8 cellular contexts compared by ENCODE assay signal in the genomic region with DNA sequence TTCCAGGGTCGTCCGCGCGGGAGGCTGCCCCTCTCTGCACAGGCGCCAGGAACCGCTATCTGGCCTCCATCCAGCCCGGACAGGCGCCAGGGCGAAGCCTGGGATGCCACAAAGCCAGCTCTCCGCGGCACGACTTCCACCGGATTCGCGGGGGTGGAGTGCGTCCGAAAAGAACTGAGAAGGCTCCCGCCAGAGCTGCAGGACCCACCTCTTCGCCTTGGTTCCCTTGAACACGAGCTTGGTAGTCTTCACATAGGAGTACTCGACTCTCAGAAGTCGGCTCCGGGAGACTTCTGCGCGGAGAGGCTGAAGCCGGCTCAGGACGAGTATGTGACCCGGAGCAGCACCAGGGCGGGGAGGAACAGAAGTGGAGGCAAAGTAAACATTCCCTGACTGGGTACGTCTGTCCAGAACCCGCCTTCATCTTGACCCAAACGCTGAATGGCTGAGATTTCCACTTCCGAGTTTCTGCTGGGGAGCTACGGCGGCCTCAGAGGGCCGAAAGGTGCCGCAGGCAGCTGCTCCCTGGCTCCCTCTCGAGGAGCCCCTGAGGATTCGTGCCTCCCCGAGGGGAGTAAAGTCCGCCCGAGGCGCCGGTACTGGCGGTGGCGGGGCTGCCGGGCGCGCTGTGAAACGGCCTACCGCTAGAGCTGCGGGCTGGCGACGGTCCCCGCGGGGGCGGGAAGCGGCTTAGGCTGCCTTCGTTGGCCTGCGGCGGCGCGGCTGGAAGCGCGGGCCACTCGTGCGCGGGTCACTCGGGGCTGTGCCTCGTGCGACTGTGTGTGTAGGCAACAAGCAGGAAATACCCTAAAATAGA.
DNase-seq lines count a peak whose midpoint lies in the region; ATAC-seq, FAIRE-seq and TF ChIP-seq lines count a peak whose summit lies in the region.
"Not testable (repeated sequence)": the region's sequence is repeated elsewhere in the genome, so short reads cannot be mapped to it uniquely, and the experiment has no call there.

No MANE protein-coding gene starts in this region.

- RAD21 ChIA-PET in GM12878 (lab: Charles Lee; ENCODE audit: unreplicated experiment), result not testable (repeated sequence)

- H3K36me3 Mint-ChIP-seq in activated B cell treated with CpG ODN at 0.5 μM for 24 hours (ENCODE audit: low read depth), result peaks cover 10% of the 10 kb centered on the region
- H3K36me3 Mint-ChIP-seq in stimulated activated effector memory CD8-positive, alpha-beta T cell treated with anti-CD3 and anti-CD28 coated beads, Interleukin-12 subunit alpha, Interleukin-12 subunit beta, amount 100 ng/mL, for 72 hours, result peaks cover 33% of the 10 kb centered on the region

- not testable (repeated sequence) for TF ChIP-seq RAD21 in GM12878 (IDR thresholded peaks at IDR 0.05; ENCODE audit: insufficient read depth, low read depth, low read length)

- SMC1A ChIA-PET in GM12878 (lab: Charles Lee; ENCODE audit: uncharacterized antibody, unreplicated experiment), result not testable (repeated sequence)

- not testable (repeated sequence) for H3K27me3 ChIP-seq in DOHH2 (ENCODE audit: control insufficient read depth, low read length); GM12878 (replicated peaks in 1 of 2; ENCODE audit: control insufficient read depth in 2 of 2, insufficient read depth in 2 of 2, low read length in 1 of 2); cardiac muscle cell; osteoblast (ENCODE audit: insufficient read depth, low read length)

- H4K20me1 ChIP-seq in DOHH2 (ENCODE audit: control insufficient read depth, insufficient read depth, low read depth, low read length); GM12878 (ENCODE audit: control insufficient read depth, insufficient read depth); osteoblast (ENCODE audit: insufficient read depth, low read length): not testable (repeated sequence)

- H3K36me3 ChIP-seq in DOHH2 (ENCODE audit: control insufficient read depth, low read length); GM12878 (ENCODE audit: control insufficient read depth in 2 of 2, insufficient read depth in 2 of 2, low read length in 1 of 2); cardiac muscle cell; osteoblast (ENCODE audit: insufficient read depth, low read length): not testable (repeated sequence)

- H3K4me3 ChIP-seq in DOHH2 (ENCODE audit: low read length), result peak overlapping the region; percentile 82
- peak overlapping the region; percentile 53 for H3K4me3 ChIP-seq in GM12878
- peak overlapping the region; percentile 50 for H3K4me3 ChIP-seq in cardiac muscle cell
- peak overlapping the region; percentile 79 for H3K4me3 ChIP-seq in osteoblast (ENCODE audit: insufficient read depth, low read length)

- CTCF ChIA-PET in activated B cell treated with CpG ODN at 0.5 μM for 24 hours (lab: Charles Lee); GM12878 (lab: Yijun Ruan, JAX): not testable (repeated sequence)

- H3K27me3 Mint-ChIP-seq in activated B cell treated with CpG ODN at 0.5 μM for 24 hours, result not testable (repeated sequence)

- BruUV-seq in GM12878 (replicated peaks; lab: Mats Ljungman, UMichigan), result not testable (repeated sequence)

- H2AFZ ChIP-seq in GM12878 (ENCODE audit: control insufficient read depth, low read depth, low read length) (peak overlapping the region; percentile 47), osteoblast (ENCODE audit: low read length) (peak overlapping the region; percentile 89)

- in situ Hi-C loops in GM12878 (cut with MboI), result loop anchor here (25.0 kb wide), 1 partner anchor 1910 kb away; no protein-coding TSS in a partner anchor

- not testable (repeated sequence) for H3K4me1 ChIP-seq in DOHH2 (ENCODE audit: control insufficient read depth, low read length); GM12878 (ENCODE audit: control insufficient read depth, insufficient read depth, low read length); cardiac muscle cell (ENCODE audit: low read depth); osteoblast (ENCODE audit: insufficient read depth, low read length)

- ATAC-seq in GM21390 (IDR thresholded peaks at IDR 0.05; ENCODE audit: unreplicated experiment), result peak; percentile 99
- peak; percentile 99 for ATAC-seq in HG03460 (IDR thresholded peaks at IDR 0.05; ENCODE audit: unreplicated experiment)
- ATAC-seq in activated B cell treated with CpG ODN at 0.5 μM for 24 hours (ENCODE audit: low read depth), result peak; percentile 97
- peak; percentile 99 for ATAC-seq in GM12878
- ATAC-seq in stimulated activated effector memory CD8-positive, alpha-beta T cell treated with anti-CD3 and anti-CD28 coated beads, Interleukin-12 subunit alpha, Interleukin-12 subunit beta, amount 100 ng/mL, for 72 hours, result peak; percentile 99

- H3K4me2 ChIP-seq in DOHH2 (ENCODE audit: low read length) (peak overlapping the region; percentile 77), GM12878 (ENCODE audit: control insufficient read depth, insufficient read depth) (peak overlapping the region; percentile 25; the same call in 1 of the 2 replicates)
- H3K4me2 ChIP-seq in osteoblast (ENCODE audit: insufficient read depth, low read length), result not testable (repeated sequence)

- peak; percentile 71 for DNase-seq in activated B cell treated with CpG ODN at 0.5 μM for 24 hours
- DNase-seq in GM12878 (ENCODE audit: low read depth, low spot score), result peak; percentile 48
- DNase-seq in cardiac muscle cell (ENCODE audit: low read depth in 1 of 2, low spot score in 1 of 2), result peak; percentile 87 to 96
- peak; percentile 88 for DNase-seq in osteoblast (ENCODE audit: insufficient read length, low spot score, missing footprints)
- peak; percentile 71 to 89 for DNase-seq in stimulated activated effector memory CD8-positive, alpha-beta T cell treated with anti-CD3 and anti-CD28 coated beads, Interleukin-12 subunit alpha, Interleukin-12 subunit beta, amount 100 ng/mL, for 72 hours (ENCODE audit: low spot score in 2 of 2)

- intact Hi-C loops in activated B cell treated with CpG ODN at 0.5 μM for 24 hours (cut with micrococcal nuclease); GM12878 (cut with micrococcal nuclease; ENCODE audit: unreplicated experiment): not testable (repeated sequence)

- H3K79me2 ChIP-seq in DOHH2 (ENCODE audit: control insufficient read depth, low read length), result peaks cover 19% of the 10 kb centered on the region
- H3K79me2 ChIP-seq in GM12878 (ENCODE audit: control insufficient read depth, insufficient read depth, low read length); osteoblast (ENCODE audit: insufficient read depth, low read length): not testable (repeated sequence)

- WGBS in GM12878 (ENCODE audit: insufficient coverage, insufficient replicate concordance, low lambda C conversion rate, missing lambda C conversion rate), result 8% methylated on average over 54 of the region's 71 CpGs

- POLR2A ChIA-PET in activated B cell treated with CpG ODN at 0.5 μM for 24 hours (lab: Charles Lee), result interaction anchor here (1.0 kb wide), 1 partner anchor 14 kb away, joined by 3 read pairs; no protein-coding TSS in a partner anchor
- POLR2A ChIA-PET in GM12878 (lab: Charles Lee), result not testable (repeated sequence)

- not testable (repeated sequence) for H3F3A ChIP-seq in DOHH2 (ENCODE audit: control insufficient read depth, insufficient read depth)

- TF ChIP-seq CTCF in DOHH2 (IDR thresholded peaks at IDR 0.05; ENCODE audit: low read depth, low read length, poor library complexity, severe bottlenecking) (peak; percentile 65), GM12878 (IDR thresholded peaks at IDR 0.05 in 2 of 3, conservative IDR thresholded peaks at IDR 0.05 in 1 of 3; ENCODE audit: control insufficient read depth in 2 of 3, extremely low read depth in 1 of 3, insufficient read depth in 1 of 3, low read depth in 3 of 3, low read length in 3 of 3) (peak; percentile 47 to 62 (median 52); a peak in 5 of 6 replicates), cardiac muscle cell (IDR thresholded peaks at IDR 0.05; ENCODE audit: low read depth, low read length) (peak; percentile 82), osteoblast (IDR thresholded peaks at IDR 0.05; ENCODE audit: extremely low read depth, low read depth, low read length) (peak; percentile 39)
- TF ChIP-seq CTCF in activated B cell treated with CpG ODN at 0.5 μM for 24 hours (IDR thresholded peaks at IDR 0.05), result not testable (repeated sequence)

- H3K4me3 Mint-ChIP-seq in activated B cell treated with CpG ODN at 0.5 μM for 24 hours, result peak overlapping the region; percentile 97
- peak overlapping the region; percentile 95 for H3K4me3 Mint-ChIP-seq in stimulated activated effector memory CD8-positive, alpha-beta T cell treated with anti-CD3 and anti-CD28 coated beads, Interleukin-12 subunit alpha, Interleukin-12 subunit beta, amount 100 ng/mL, for 72 hours

- H3K9ac ChIP-seq in GM12878 (ENCODE audit: control insufficient read depth, insufficient read depth, low read length), result peak overlapping the region; percentile 56

- TF ChIP-seq POLR2A in GM12878 (IDR thresholded peaks at IDR 0.05; ENCODE audit: low read depth, low read length), result peak; percentile 53; the same call in 1 of the 2 replicates

- FAIRE-seq in GM12878 (lab: Jason Lieb, UNC), result not testable (repeated sequence)

- peaks cover 23% of the 10 kb centered on the region for H3K4me1 Mint-ChIP-seq in activated B cell treated with CpG ODN at 0.5 μM for 24 hours
- H3K4me1 Mint-ChIP-seq in stimulated activated effector memory CD8-positive, alpha-beta T cell treated with anti-CD3 and anti-CD28 coated beads, Interleukin-12 subunit alpha, Interleukin-12 subunit beta, amount 100 ng/mL, for 72 hours, result peaks cover 27% of the 10 kb centered on the region

- peak overlapping the region; percentile 87 for H3K27ac Mint-ChIP-seq in activated B cell treated with CpG ODN at 0.5 μM for 24 hours
- peak overlapping the region; percentile 93 for H3K27ac Mint-ChIP-seq in stimulated activated effector memory CD8-positive, alpha-beta T cell treated with anti-CD3 and anti-CD28 coated beads, Interleukin-12 subunit alpha, Interleukin-12 subunit beta, amount 100 ng/mL, for 72 hours

- not testable (repeated sequence) for H3K9me3 ChIP-seq in DOHH2 (ENCODE audit: control insufficient read depth, insufficient read depth, low read length); GM12878 (replicated peaks; ENCODE audit: control insufficient read depth, insufficient read depth, low read length); cardiac muscle cell (ENCODE audit: low read depth); osteoblast (ENCODE audit: low read depth, low read length)

- H3K27ac ChIP-seq in DOHH2 (ENCODE audit: low read depth, low read length) (0 out of 2 replicates have a peak overlapping the region, but pooled peaks have one; percentile 23), GM12878 (ENCODE audit: control insufficient read depth, insufficient read depth) (peak overlapping the region; percentile 33; the same call in 1 of the 2 replicates), cardiac muscle cell (peak overlapping the region; percentile 69), osteoblast (ENCODE audit: low read depth, low read length) (peak overlapping the region; percentile 45)

- H3K9me2 ChIP-seq in DOHH2 (replicated peaks; ENCODE audit: control insufficient read depth, low read length), result not testable (repeated sequence)

- not testable (repeated sequence) for TF ChIP-seq EP300 in GM12878 (IDR thresholded peaks at IDR 0.05; ENCODE audit: borderline replicate concordance in 1 of 2, control insufficient read depth in 1 of 2, low read depth in 2 of 2, low read length in 2 of 2)

- not testable (repeated sequence) for H3K9me3 Mint-ChIP-seq in activated B cell treated with CpG ODN at 0.5 μM for 24 hours; stimulated activated effector memory CD8-positive, alpha-beta T cell treated with anti-CD3 and anti-CD28 coated beads, Interleukin-12 subunit alpha, Interleukin-12 subunit beta, amount 100 ng/mL, for 72 hours

Comparison
In these comparisons a context has a peak if more than half of its experiments do, and no peak if none do; other contexts are left out.
1. Peak in every context shown above with its lines: DNase-seq, ATAC-seq, H3K4me3 ChIP-seq and H3K27ac ChIP-seq.